In genomic region chr5:110441035-110441434, GRCh38 we compare ENCODE assay signal across 8 cellular contexts.
A peak's percentile ranks its signal among the peaks of the same experiment; 100 is the strongest.
DNase-seq lines count a peak whose midpoint lies in the region; ATAC-seq and TF ChIP-seq lines count a peak whose summit lies in the region.

No MANE protein-coding gene starts in this region.

- POLR2A ChIA-PET in A673 (lab: Charles Lee; ENCODE audit: low non-redundant PET) = no interaction called here

- H3K27ac ChIP-seq in A673 (ENCODE audit: low read depth, low read length, poor library complexity, severe bottlenecking) = no peak overlapping the region
- H3K27ac ChIP-seq in iPS DF 6.9 (ENCODE audit: low read length) = no peak overlapping the region
- H3K27ac ChIP-seq in sigmoid colon = no peak overlapping the region

- no peaks in the 10 kb centered on the region for H3K4me1 ChIP-seq in A673 (ENCODE audit: insufficient read depth, low read length, poor library complexity, severe bottlenecking)
- H3K4me1 ChIP-seq in iPS DF 6.9 (ENCODE audit: control insufficient read depth, insufficient read depth, low read length) = peaks cover 1% of the 10 kb centered on the region; the same call in 1 of the 2 replicates
- no peaks in the 10 kb centered on the region for H3K4me1 ChIP-seq in sigmoid colon

- no peaks in the 10 kb centered on the region for H3K36me3 ChIP-seq in A673 (ENCODE audit: insufficient read depth, low read length, poor library complexity, severe bottlenecking)
- no peaks in the 10 kb centered on the region for H3K36me3 ChIP-seq in iPS DF 6.9 (ENCODE audit: control insufficient read depth, insufficient read depth, low read length)
- H3K36me3 ChIP-seq in sigmoid colon = no peaks in the 10 kb centered on the region

- CTCF ChIA-PET in A673 (lab: Charles Lee) = interaction anchor here (1.2 kb wide), 1 partner anchor 184 kb away, joined by 4 read pairs; no protein-coding TSS in a partner anchor

- DNase-seq in A673 (ENCODE audit: low spot score) (peak; percentile 55), SHP77 (lab: John Stamatoyannopoulos, UW) (peak; percentile 6 to 27), iPS DF 6.9 (ENCODE audit: low read depth, low spot score) (peak; percentile 43), OCI-M2 (lab: John Stamatoyannopoulos, UW; ENCODE audit: unreplicated experiment) (no peak), sigmoid colon (no peak), NCI-H2227 treated with DMSO at 0.1 percent for 48 hours (lab: John Stamatoyannopoulos, UW) (no peak)

- WGBS in iPS DF 6.9 (ENCODE audit: insufficient coverage, insufficient read length) = no CpG with 5 or more reads among the region's 2 CpGs
- 36 to 43% methylated on average over 2 of the region's 2 CpGs for WGBS in sigmoid colon, 2 donors

- H3K9me3 ChIP-seq in A673 (ENCODE audit: low read depth, low read length, poor library complexity, severe bottlenecking) = no peaks in the 10 kb centered on the region
- no peaks in the 10 kb centered on the region for H3K9me3 ChIP-seq in iPS DF 6.9 (ENCODE audit: control insufficient read depth, insufficient read depth, low read length)
- no peaks in the 10 kb centered on the region for H3K9me3 ChIP-seq in sigmoid colon

- TF ChIP-seq EP300 in sigmoid colon (IDR thresholded peaks at IDR 0.05) = no peak

- peak; percentile 63 for TF ChIP-seq CTCF in A673 (conservative IDR thresholded peaks at IDR 0.05; ENCODE audit: low read depth, low read length)
- no peak for TF ChIP-seq CTCF in sigmoid colon (IDR thresholded peaks at IDR 0.05)

- intact Hi-C loops in A673 (cut with micrococcal nuclease; ENCODE audit: unreplicated experiment) (loop anchor here (1.0 to 5.0 kb wide), 2 partner anchors 151 to 184 kb away; no protein-coding TSS in a partner anchor), sigmoid colon (cut with DNase I) (no loop called here)

- no TSS peak for BruUV-seq in A673 (replicated peaks; lab: Mats Ljungman, UMichigan)

- TF ChIP-seq POLR2A in GM18505 (IDR thresholded peaks at IDR 0.05; ENCODE audit: borderline replicate concordance, extremely low read depth, insufficient read depth, insufficient read length) (no peak), sigmoid colon (IDR thresholded peaks at IDR 0.05) (no peak)

- no peaks in the 10 kb centered on the region for H3K27me3 ChIP-seq in A673 (replicated peaks; ENCODE audit: insufficient read depth, low read depth, low read length, poor library complexity)
- no peaks in the 10 kb centered on the region for H3K27me3 ChIP-seq in iPS DF 6.9 (ENCODE audit: control insufficient read depth, insufficient read depth, low read length)
- no peaks in the 10 kb centered on the region for H3K27me3 ChIP-seq in sigmoid colon

- H3K4me3 ChIP-seq in A673 (ENCODE audit: low read depth, low read length, poor library complexity, severe bottlenecking) (no peak overlapping the region), iPS DF 6.9 (ENCODE audit: low read length) (no peak overlapping the region), sigmoid colon (no peak overlapping the region)

- ATAC-seq in GM18505 (IDR thresholded peaks at IDR 0.05; ENCODE audit: unreplicated experiment) = peak; percentile 60
- peak; percentile 76 for ATAC-seq in HG03159 (IDR thresholded peaks at IDR 0.05; ENCODE audit: unreplicated experiment)

Comparison
In these comparisons a context has a peak if more than half of its experiments do, and no peak if none do; other contexts are left out.
1. DNase-seq: peak in A673 (single experiment), SHP77 (2 of 2) and iPS DF 6.9 (single experiment); none in OCI-M2 (single experiment), sigmoid colon (single experiment) and NCI-H2227 treated with DMSO at 0.1 percent for 48 hours (single experiment).